Comparison of ENCODE assay signal across 8 cellular contexts in genomic region chr17:42010306-42010705, GRCh38. TPM values are rescaled to one million over a fixed set of nuclear protein-coding genes. Genes with fewer than 3 reads are reported as not detected.
DNase-seq lines count a peak whose midpoint lies in the region; ATAC-seq and TF ChIP-seq lines count a peak whose summit lies in the region.
"Not testable (repeated sequence)": the region's sequence is repeated elsewhere in the genome, so short reads cannot be mapped to it uniquely, and the experiment has no call there.

No MANE protein-coding gene starts in this region.

- not testable (repeated sequence) for H3K4me3 Mint-ChIP-seq in activated CD4-positive, alpha-beta memory T cell treated with anti-CD3 and anti-CD28 coated beads for 36 hours; chondrocyte (ENCODE audit: unreplicated experiment)

- H3K4me1 Mint-ChIP-seq in activated CD4-positive, alpha-beta memory T cell treated with anti-CD3 and anti-CD28 coated beads for 36 hours (ENCODE audit: low read depth) = peaks cover 52% of the 10 kb centered on the region
- peaks cover 54% of the 10 kb centered on the region for H3K4me1 Mint-ChIP-seq in chondrocyte (ENCODE audit: low read depth)

- DNase-seq in NOMO-1 treated with dmso at 0.1 percent for 144 hours (lab: John Stamatoyannopoulos, UW; ENCODE audit: unreplicated experiment) = peak; percentile 65
- not testable (repeated sequence) for DNase-seq in activated CD4-positive, alpha-beta memory T cell treated with anti-CD3 and anti-CD28 coated beads for 36 hours; chondrocyte (ENCODE audit: low spot score); lung (ENCODE audit: low spot score)
- DNase-seq in fibroblast of villous mesenchyme (ENCODE audit: low read depth) = peak; percentile 53

- 16 to 31% methylated on average over 7 of the region's 7 CpGs for WGBS in lung, 2 donors

- ATAC-seq in lung (ENCODE audit: insufficient read depth, low FRiP score) = peak; percentile 50

- CTCF ChIA-PET in activated CD4-positive, alpha-beta memory T cell treated with anti-CD3 and anti-CD28 coated beads for 36 hours (lab: Charles Lee) = not testable (repeated sequence)

- H3K27ac Mint-ChIP-seq in activated CD4-positive, alpha-beta memory T cell treated with anti-CD3 and anti-CD28 coated beads for 36 hours = peak overlapping the region; percentile 45
- H3K27ac Mint-ChIP-seq in chondrocyte (ENCODE audit: unreplicated experiment) = peak overlapping the region; percentile 77

- H3K9me3 ChIP-seq in BLaER1 treated with 17β-estradiol and CSF1 and Interleukin-3, amounts not matched to agents 10 nM and 100 nM (replicated peaks in 1 of 11) = peaks cover 0 to 10% (median 0%) of the 10 kb centered on the region in 11 experiments; a peak in 2 of 22 replicates
- H3K9me3 ChIP-seq in HUES6 (ENCODE audit: control insufficient read depth, insufficient read depth, low read depth, low read length); lung (ENCODE audit: control insufficient read depth in 2 of 2, insufficient read depth in 1 of 2, low read length in 1 of 2); skeletal muscle satellite cell (replicated peaks; ENCODE audit: low read length): not testable (repeated sequence)

- not testable (repeated sequence) for H3K27me3 ChIP-seq in BLaER1 treated with 17β-estradiol and CSF1 and Interleukin-3, amounts not matched to agents 10 nM and 100 nM; HUES6 (ENCODE audit: control insufficient read depth, insufficient read depth, low read length); lung (ENCODE audit: control insufficient read depth, insufficient read depth); skeletal muscle satellite cell (ENCODE audit: control insufficient read depth, insufficient read depth, low read length)

- H3K4me1 ChIP-seq in BLaER1 treated with 17β-estradiol and CSF1 and Interleukin-3, amounts not matched to agents 10 nM and 100 nM = peaks cover 15 to 100% (median 70%) of the 10 kb centered on the region in 10 experiments
- H3K4me1 ChIP-seq in HUES6 (ENCODE audit: control insufficient read depth, insufficient read depth, low read length) = peaks cover 29% of the 10 kb centered on the region
- H3K4me1 ChIP-seq in lung (ENCODE audit: control insufficient read depth in 2 of 2, insufficient read depth in 2 of 2, low read length in 2 of 2) = peaks cover 4 to 21% of the 10 kb centered on the region in 2 donors
- H3K4me1 ChIP-seq in skeletal muscle satellite cell (ENCODE audit: control insufficient read depth, insufficient read depth, low read length) = peaks cover 37% of the 10 kb centered on the region

- TF ChIP-seq CTCF in chondrocyte (IDR thresholded peaks at IDR 0.05); fibroblast of villous mesenchyme (IDR thresholded peaks at IDR 0.05; ENCODE audit: insufficient read depth, low read depth, low read length); lung (IDR thresholded peaks at IDR 0.05; ENCODE audit: control extremely low read depth, extremely low read depth): not testable (repeated sequence)

- H3K4me3 ChIP-seq in BLaER1 treated with 17β-estradiol and CSF1 and Interleukin-3, amounts not matched to agents 10 nM and 100 nM = peak overlapping the region in 3 of 10 experiments; percentile 1 to 34 (median 8); a peak in 3 of 20 replicates
- not testable (repeated sequence) for H3K4me3 ChIP-seq in HUES6 (ENCODE audit: low read depth, low read length); fibroblast of villous mesenchyme (ENCODE audit: low read depth, low read length); lung
- H3K4me3 ChIP-seq in skeletal muscle satellite cell (ENCODE audit: low read length) = peak overlapping the region; percentile 18

- H4K20me1 ChIP-seq in BLaER1 treated with 17β-estradiol and CSF1 and Interleukin-3, amounts not matched to agents 10 nM and 100 nM = peaks cover 54 to 99% (median 98%) of the 10 kb centered on the region in 11 experiments

- intact Hi-C loops in activated CD4-positive, alpha-beta memory T cell treated with anti-CD3 and anti-CD28 coated beads for 36 hours (cut with micrococcal nuclease) = loop anchor here (10.0 kb wide), 2 partner anchors 146 to 174 kb away; partner anchors contain the start of genes HCRT, KCNH4 and KLHL11

- H3K27me3 Mint-ChIP-seq in activated CD4-positive, alpha-beta memory T cell treated with anti-CD3 and anti-CD28 coated beads for 36 hours; chondrocyte (ENCODE audit: low read depth): not testable (repeated sequence)

- H3K36me3 Mint-ChIP-seq in activated CD4-positive, alpha-beta memory T cell treated with anti-CD3 and anti-CD28 coated beads for 36 hours = peaks cover 13% of the 10 kb centered on the region
- H3K36me3 Mint-ChIP-seq in chondrocyte (ENCODE audit: low read depth) = not testable (repeated sequence)

- POLR2A ChIA-PET in activated CD4-positive, alpha-beta memory T cell treated with anti-CD3 and anti-CD28 coated beads for 36 hours (lab: Charles Lee) = not testable (repeated sequence)

- peak overlapping the region in 5 of 11 experiments; percentile 9 to 62 (median 38); a peak in 6 of 22 replicates for H3K9ac ChIP-seq in BLaER1 treated with 17β-estradiol and CSF1 and Interleukin-3, amounts not matched to agents 10 nM and 100 nM
- H3K9ac ChIP-seq in HUES6 (ENCODE audit: low read length); skeletal muscle satellite cell (ENCODE audit: low read depth, low read length): not testable (repeated sequence)

- H3K9me3 Mint-ChIP-seq in activated CD4-positive, alpha-beta memory T cell treated with anti-CD3 and anti-CD28 coated beads for 36 hours; chondrocyte (ENCODE audit: low read depth): not testable (repeated sequence)

- H3K27ac ChIP-seq in BLaER1 treated with 17β-estradiol and CSF1 and Interleukin-3, amounts not matched to agents 10 nM and 100 nM = peak overlapping the region in 10 of 11 experiments; percentile 14 to 76 (median 54); a peak in 19 of 22 replicates
- H3K27ac ChIP-seq in HUES6 (ENCODE audit: low read depth, low read length) = 0 out of 2 replicates have a peak overlapping the region, but pooled peaks have one; percentile 57
- H3K27ac ChIP-seq in lung (ENCODE audit: low read depth in 1 of 2, low read length in 1 of 2) = peak overlapping the region in 1 of 2 donors; percentile 36

- peak overlapping the region in 10 of 11 experiments; percentile 40 to 95 (median 64); a peak in 19 of 22 replicates for H3K4me2 ChIP-seq in BLaER1 treated with 17β-estradiol and CSF1 and Interleukin-3, amounts not matched to agents 10 nM and 100 nM
- peak overlapping the region; percentile 69 for H3K4me2 ChIP-seq in skeletal muscle satellite cell (ENCODE audit: low read length)

- H3K36me3 ChIP-seq in BLaER1 treated with 17β-estradiol and CSF1 and Interleukin-3, amounts not matched to agents 10 nM and 100 nM = peaks cover 28 to 92% (median 81%) of the 10 kb centered on the region in 11 experiments
- peaks cover 13% of the 10 kb centered on the region; the same call in 1 of the 2 replicates for H3K36me3 ChIP-seq in HUES6 (ENCODE audit: control insufficient read depth, insufficient read depth, low read length)
- not testable (repeated sequence) for H3K36me3 ChIP-seq in lung (ENCODE audit: control insufficient read depth in 2 of 2, insufficient read depth in 2 of 2, low read length in 2 of 2)
- peaks cover 16% of the 10 kb centered on the region for H3K36me3 ChIP-seq in skeletal muscle satellite cell (ENCODE audit: insufficient read depth, low read length)

RNA-seq across cellular contexts. Expression of gene DNAJC7, which starts 6.9 kb away (rescaled TPM):
- total RNA-seq in activated CD4-positive, alpha-beta memory T cell treated with anti-CD3 and anti-CD28 coated beads for 36 hours = 10 to 100 TPM; 79.7 to 80.9 TPM
- 51.1 to 61.0 TPM (median 51.2 TPM) in 3 replicates for total RNA-seq in chondrocyte
- total RNA-seq in fibroblast of villous mesenchyme = 63.8 and 80.7 TPM in 2 replicates
- total RNA-seq in lung = 10 to 100 TPM; 84.1 to 89.3 TPM
- polyA plus RNA-seq in lung = 10 to 100 TPM; 66.2 to 81.8 TPM
- total RNA-seq in skeletal muscle satellite cell (2012; rRNA removed) = 58.3 and 63.6 TPM in 2 replicates

RNA-seq across cellular contexts. Expression of gene NKIRAS2, which starts 9.6 kb away (rescaled TPM):
- total RNA-seq in activated CD4-positive, alpha-beta memory T cell treated with anti-CD3 and anti-CD28 coated beads for 36 hours = 10 to 100 TPM; 15.6 to 16.1 TPM
- 54.7 to 57.0 TPM (median 56.9 TPM) in 3 replicates for total RNA-seq in chondrocyte
- 34.5 and 35.8 TPM in 2 replicates for total RNA-seq in fibroblast of villous mesenchyme
- 10 to 100 TPM; 29.2 to 32.0 TPM for total RNA-seq in lung
- polyA plus RNA-seq in lung = 10 to 100 TPM; 32.7 to 44.2 TPM
- 21.5 and 27.5 TPM in 2 replicates for total RNA-seq in skeletal muscle satellite cell (2012; rRNA removed)

RNA-seq across cellular contexts. Expression of gene C17orf113, which starts 40.1 kb away (rescaled TPM):
- total RNA-seq in activated CD4-positive, alpha-beta memory T cell treated with anti-CD3 and anti-CD28 coated beads for 36 hours = under 1 TPM; 0.15 to 0.26 TPM
- total RNA-seq in chondrocyte (0.24 to 0.77 TPM (median 0.62 TPM) in 3 replicates), fibroblast of villous mesenchyme (under 0.01 and 0.32 TPM in 2 replicates), lung (1 to 10 TPM; 1.7 to 3.6 TPM)
- under 1 TPM; 0.38 to 0.71 TPM for polyA plus RNA-seq in lung
- under 0.01 TPM in 2 replicates for total RNA-seq in skeletal muscle satellite cell (2012; rRNA removed)

RNA-seq across cellular contexts. Expression of gene CNP, which starts 43.7 kb away (rescaled TPM):
- 10 to 100 TPM; 66.6 to 68.0 TPM for total RNA-seq in activated CD4-positive, alpha-beta memory T cell treated with anti-CD3 and anti-CD28 coated beads for 36 hours
- 78.3 to 86.0 TPM (median 79.4 TPM) in 3 replicates for total RNA-seq in chondrocyte
- 94.6 and 98.6 TPM in 2 replicates for total RNA-seq in fibroblast of villous mesenchyme
- total RNA-seq in lung = 10 to 100 TPM; 34.8 to 53.5 TPM
- polyA plus RNA-seq in lung = 10 to 100 TPM; 32.3 to 33.1 TPM
- total RNA-seq in skeletal muscle satellite cell (2012; rRNA removed) = 32.8 and 33.2 TPM in 2 replicates
